In genomic region chr2:122530812-122531211, GRCh38 we compare ENCODE assay signal across 19 cellular contexts.
DNase-seq lines count a peak whose midpoint lies in the region; ATAC-seq and TF ChIP-seq lines count a peak whose summit lies in the region.
"Had no signal": no experiment of that assay in that cellular context is flagged by ENCODE, and none has a peak within 500 bp of the region (broad histone marks: within the 10 kb centered on the region; RNA-seq: fewer than 3 reads in every experiment).

No MANE protein-coding gene starts in this region.

- H3K4me1 Mint-ChIP-seq in nephron, result peaks cover 18% of the 10 kb centered on the region
- H3K4me1 Mint-ChIP-seq: activated naive CD8-positive, alpha-beta T cell treated with anti-CD3 and anti-CD28 coated beads, Interleukin-2, amount 50 U/mL, for 24 hours had no signal

- no peak overlapping the region for H3K4me3 Mint-ChIP-seq in nephron
- H3K4me3 Mint-ChIP-seq: activated CD4-positive, alpha-beta memory T cell treated with anti-CD3 and anti-CD28 coated beads for 36 hours; activated naive CD8-positive, alpha-beta T cell treated with anti-CD3 and anti-CD28 coated beads, Interleukin-2, amount 50 U/mL, for 24 hours; endodermal cell; mesothelial cell of epicardium had no signal

- peak; percentile 71 for ATAC-seq in GM18498 (IDR thresholded peaks at IDR 0.05; ENCODE audit: unreplicated experiment)
- peak; percentile 90 for ATAC-seq in GM19463 (IDR thresholded peaks at IDR 0.05; ENCODE audit: unreplicated experiment)
- ATAC-seq in HG03442 (IDR thresholded peaks at IDR 0.05; ENCODE audit: unreplicated experiment), result no peak
- ATAC-seq in HG03045 (IDR thresholded peaks at IDR 0.05; ENCODE audit: unreplicated experiment), result no peak
- ATAC-seq: activated naive CD8-positive, alpha-beta T cell treated with anti-CD3 and anti-CD28 coated beads, Interleukin-2, amount 50 U/mL, for 24 hours; K562 had no signal

- H3K9me3 Mint-ChIP-seq in nephron, result no peaks in the 10 kb centered on the region
- H3K9me3 Mint-ChIP-seq: activated CD4-positive, alpha-beta memory T cell treated with anti-CD3 and anti-CD28 coated beads for 36 hours; activated naive CD8-positive, alpha-beta T cell treated with anti-CD3 and anti-CD28 coated beads, Interleukin-2, amount 50 U/mL, for 24 hours; endodermal cell had no signal

- TF ChIP-seq CTCF in nephron (IDR thresholded peaks at IDR 0.05; ENCODE audit: unreplicated experiment in 3 of 3), result no peak

- DNase-seq in KG1 (lab: John Stamatoyannopoulos, UW) (peak; percentile 14), COR-L47 (lab: John Stamatoyannopoulos, UW) (no peak)
- DNase-seq: activated CD4-positive, alpha-beta memory T cell treated with anti-CD3 and anti-CD28 coated beads for 36 hours; activated naive CD8-positive, alpha-beta T cell treated with anti-CD3 and anti-CD28 coated beads, Interleukin-2, amount 50 U/mL, for 24 hours; activated T-cell treated with anti-CD3 and anti-CD28 coated beads, Interleukin-2, amount 50 U/mL, for 48 hours; endodermal cell; hypothalamus; kidney glomerular epithelial cell; NCI-H1417; NCI-H2227 treated with DMSO at 0.1 percent for 48 hours; nucleus accumbens; testis had no signal

- peak overlapping the region in 2 of 3 experiments; percentile 25 to 81 for H3K27ac Mint-ChIP-seq in nephron
- H3K27ac Mint-ChIP-seq: activated CD4-positive, alpha-beta memory T cell treated with anti-CD3 and anti-CD28 coated beads for 36 hours; activated naive CD8-positive, alpha-beta T cell treated with anti-CD3 and anti-CD28 coated beads, Interleukin-2, amount 50 U/mL, for 24 hours; endodermal cell; mesothelial cell of epicardium had no signal

- H3K27me3 Mint-ChIP-seq in nephron (ENCODE audit: low read depth), result no peaks in the 10 kb centered on the region
- H3K27me3 Mint-ChIP-seq: activated CD4-positive, alpha-beta memory T cell treated with anti-CD3 and anti-CD28 coated beads for 36 hours; activated naive CD8-positive, alpha-beta T cell treated with anti-CD3 and anti-CD28 coated beads, Interleukin-2, amount 50 U/mL, for 24 hours had no signal

- H3K36me3 Mint-ChIP-seq in nephron (ENCODE audit: low read depth), result no peaks in the 10 kb centered on the region
- H3K36me3 Mint-ChIP-seq: activated CD4-positive, alpha-beta memory T cell treated with anti-CD3 and anti-CD28 coated beads for 36 hours; mesothelial cell of epicardium had no signal

Comparison
In these comparisons a context has a peak if more than half of its experiments do, and no peak if none do; other contexts are left out.
1. ATAC-seq: peak in GM18498 (single experiment) and GM19463 (single experiment); none in HG03442 (single experiment) and HG03045 (single experiment).